In genomic region chr7:40836218-40836617, GRCh38 we compare ENCODE assay signal across 21 cellular contexts.
DNase-seq lines count a peak whose midpoint lies in the region; ATAC-seq and TF ChIP-seq lines count a peak whose summit lies in the region.
"Had no signal": no experiment of that assay in that cellular context is flagged by ENCODE, and none has a peak within 500 bp of the region (broad histone marks: within the 10 kb centered on the region; RNA-seq: fewer than 3 reads in every experiment).

No MANE protein-coding gene starts in this region.

- ATAC-seq in HG03108 (IDR thresholded peaks at IDR 0.05; ENCODE audit: unreplicated experiment) (no peak), natural killer cell (no peak)

- no peaks in the 10 kb centered on the region for H3K36me3 Mint-ChIP-seq in natural killer cell

- no peaks in the 10 kb centered on the region for H3K4me1 Mint-ChIP-seq in natural killer cell
- H3K4me1 Mint-ChIP-seq: central memory CD8-positive, alpha-beta T cell had no signal

- DNase-seq in Daoy (ENCODE audit: low read depth) (peak; percentile 35), HT1080 (ENCODE audit: low read depth) (peak; percentile 40), RPMI7951 (ENCODE audit: low read depth) (peak; percentile 47), germinal center (ENCODE audit: low spot score) (peak; percentile 53), GDM1 (lab: John Stamatoyannopoulos, UW) (no peak), DMS 273 (lab: John Stamatoyannopoulos, UW; ENCODE audit: unreplicated experiment) (no peak), natural killer cell (no peak)
- DNase-seq: activated CD4-positive, alpha-beta T cell treated with anti-CD3 and anti-CD28 coated beads, Interleukin-2, amount 50 U/mL, for 1 hour; activated CD8-positive, alpha-beta memory T cell treated with anti-CD3 and anti-CD28 coated beads, Interleukin-2, amount 50 U/mL, for 48 hours; activated gamma-delta T cell treated with Interleukin-2 at 50 U/mL for 16 hours; amygdala; effector CD8-positive, alpha-beta T cell; mesendoderm; NCI-H1048; NCI-H524 treated with DMSO at 0.1 percent for 48 hours; nephron progenitor cell; PC-9; stimulated activated CD4-positive, alpha-beta T cell treated with anti-CD3 and anti-CD28 coated beads, Interleukin-2, amount 100 ng/mL, for 24 hours had no signal

- no peak overlapping the region for H3K27ac Mint-ChIP-seq in natural killer cell
- H3K27ac Mint-ChIP-seq: IgD-negative memory B cell, nephron progenitor cell had no signal

- no peak for TF ChIP-seq CTCF in natural killer cell (IDR thresholded peaks at IDR 0.05)

- no peaks in the 10 kb centered on the region for H3K27me3 Mint-ChIP-seq in natural killer cell (ENCODE audit: low read depth in 2 of 2)
- H3K27me3 Mint-ChIP-seq: central memory CD8-positive, alpha-beta T cell had no signal

- H3K9me3 Mint-ChIP-seq in natural killer cell = peaks cover 5 to 8% of the 10 kb centered on the region in 2 donors

- intact Hi-C loops in natural killer cell (cut with micrococcal nuclease) = no loop called here

- H3K4me3 Mint-ChIP-seq in natural killer cell = no peak overlapping the region
- H3K4me3 Mint-ChIP-seq: central memory CD8-positive, alpha-beta T cell; IgD-negative memory B cell; nephron progenitor cell had no signal

Comparison
In these comparisons a context has a peak if more than half of its experiments do, and no peak if none do; other contexts are left out.
1. DNase-seq: peak in Daoy (single experiment), HT1080 (single experiment), RPMI7951 (single experiment) and germinal center (single experiment); none in GDM1 (single experiment), DMS 273 (single experiment) and natural killer cell (single experiment).